ENCODE assay signal across 17 cellular contexts in the genomic region with DNA sequence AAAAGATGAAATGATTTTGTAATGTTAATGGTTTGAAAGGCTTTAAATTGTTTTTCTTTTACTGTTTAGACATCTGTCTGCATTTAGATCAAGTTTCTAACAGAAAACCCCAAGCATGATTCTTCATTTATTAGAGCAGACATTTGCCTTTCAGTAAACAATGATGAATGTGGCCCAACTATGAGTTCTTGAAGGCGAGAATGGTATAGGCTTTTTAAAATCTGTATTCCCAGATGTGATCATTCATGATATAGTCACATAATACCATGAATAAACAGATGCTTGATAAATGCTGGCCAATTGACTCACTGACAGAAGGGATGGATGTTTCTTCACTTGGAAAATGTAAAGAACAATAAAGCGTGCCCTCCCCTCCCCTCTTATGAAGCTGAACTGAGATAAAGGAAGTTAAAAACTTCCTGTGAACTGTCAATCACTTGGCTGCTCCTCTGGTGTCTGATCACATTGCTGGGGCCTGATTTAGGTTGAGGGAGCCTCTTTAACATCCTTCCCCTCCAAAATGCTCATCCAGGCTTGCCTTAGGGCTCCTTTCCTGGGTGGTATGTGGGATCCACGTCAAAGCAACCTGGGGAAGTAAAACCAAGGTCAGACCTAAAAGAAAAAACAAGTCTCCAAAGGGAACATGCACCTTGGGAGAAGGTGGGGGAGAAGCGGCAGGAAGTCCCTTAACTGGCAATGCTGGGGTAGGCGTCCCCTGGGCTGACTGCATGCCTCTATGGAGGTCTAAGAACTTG. TPM values are rescaled to one million over a fixed set of nuclear protein-coding genes. Genes with fewer than 3 reads are reported as not detected.
A peak's percentile ranks its signal among the peaks of the same experiment; 100 is the strongest.
DNase-seq lines count a peak whose midpoint lies in the region; ATAC-seq, FAIRE-seq and TF ChIP-seq lines count a peak whose summit lies in the region.
"Had no signal": no experiment of that assay in that cellular context is flagged by ENCODE, and none has a peak within 500 bp of the region (broad histone marks: within the 10 kb centered on the region; RNA-seq: fewer than 3 reads in every experiment).

No MANE protein-coding gene starts in this region.

- no peak overlapping the region for H3K4me3 Mint-ChIP-seq in effector memory CD8-positive, alpha-beta T cell
- no peak overlapping the region for H3K4me3 Mint-ChIP-seq in stimulated activated memory B cell treated with anti-CD40 and anti-IgM and Interleukin-4, amounts not matched to agents 10 μg/mL and 1 μg/mL and 100 μg/mL, for 72 hours
- no peak overlapping the region for H3K4me3 Mint-ChIP-seq in activated T-helper 2 cell treated with anti-CD3 and anti-CD28 coated beads, Interferon-gamma antibody, Interleukin-2, Interleukin-4, amounts not matched to agents 10 μg/mL and 5 μg/mL and 100 μg/mL, durations not matched to agents 14 hours and 24 hours and 36 hours (ENCODE audit: low read depth)

- intact Hi-C loops in activated T-helper 2 cell treated with anti-CD3 and anti-CD28 coated beads, Interferon-gamma antibody, Interleukin-2, Interleukin-4, amounts not matched to agents 10 μg/mL and 5 μg/mL and 100 μg/mL, durations not matched to agents 14 hours and 24 hours and 36 hours (cut with micrococcal nuclease): no loop called here

- H3K27me3 ChIP-seq in MM.1S (replicated peaks; ENCODE audit: insufficient read depth, low read length): no peaks in the 10 kb centered on the region

- 0 out of 2 replicates have a peak overlapping the region, but pooled peaks have one; percentile 1 for H2AFZ ChIP-seq in MM.1S (ENCODE audit: low read length)

- H3K9ac ChIP-seq in MM.1S (ENCODE audit: low read length): peak overlapping the region; percentile 22

- no peaks in the 10 kb centered on the region for H3K9me2 ChIP-seq in MM.1S (replicated peaks; ENCODE audit: insufficient read depth, low read length)

- H3K27me3 Mint-ChIP-seq in effector memory CD8-positive, alpha-beta T cell: peaks cover 6 to 15% of the 10 kb centered on the region in 2 donors
- H3K27me3 Mint-ChIP-seq in stimulated activated memory B cell treated with anti-CD40 and anti-IgM and Interleukin-4, amounts not matched to agents 10 μg/mL and 1 μg/mL and 100 μg/mL, for 72 hours: no peaks in the 10 kb centered on the region
- no peaks in the 10 kb centered on the region for H3K27me3 Mint-ChIP-seq in activated T-helper 2 cell treated with anti-CD3 and anti-CD28 coated beads, Interferon-gamma antibody, Interleukin-2, Interleukin-4, amounts not matched to agents 10 μg/mL and 5 μg/mL and 100 μg/mL, durations not matched to agents 14 hours and 24 hours and 36 hours (ENCODE audit: low read depth)

- H3F3A ChIP-seq in MM.1S (ENCODE audit: insufficient read depth, low read length): peaks cover 65% of the 10 kb centered on the region

- H3K4me2 ChIP-seq in MM.1S (ENCODE audit: low read depth, low read length): peak overlapping the region; percentile 44

- no peaks in the 10 kb centered on the region for H3K36me3 ChIP-seq in MM.1S (replicated peaks; ENCODE audit: insufficient read depth, low read length)
- H3K36me3 ChIP-seq: HAP-1, SJCRH30 had no signal

- H3K36me3 Mint-ChIP-seq in effector memory CD8-positive, alpha-beta T cell (ENCODE audit: insufficient read depth): no peaks in the 10 kb centered on the region
- no peaks in the 10 kb centered on the region for H3K36me3 Mint-ChIP-seq in stimulated activated memory B cell treated with anti-CD40 and anti-IgM and Interleukin-4, amounts not matched to agents 10 μg/mL and 1 μg/mL and 100 μg/mL, for 72 hours
- no peaks in the 10 kb centered on the region for H3K36me3 Mint-ChIP-seq in activated T-helper 2 cell treated with anti-CD3 and anti-CD28 coated beads, Interferon-gamma antibody, Interleukin-2, Interleukin-4, amounts not matched to agents 10 μg/mL and 5 μg/mL and 100 μg/mL, durations not matched to agents 14 hours and 24 hours and 36 hours (ENCODE audit: low read depth)

- H3K9me3 ChIP-seq in MM.1S (replicated peaks; ENCODE audit: insufficient read depth, low read length): no peaks in the 10 kb centered on the region
- H3K9me3 ChIP-seq: HAP-1, SJCRH30 had no signal

- TF ChIP-seq CTCF in MM.1S (IDR thresholded peaks at IDR 0.05; ENCODE audit: low read length) (no peak), RWPE1 (conservative IDR thresholded peaks at IDR 0.05; ENCODE audit: low read depth) (no peak)

- POLR2A ChIA-PET in RWPE1 (lab: Yijun Ruan, JAX; ENCODE audit: low non-redundant PET): no interaction called here

- peak; percentile 65 for FAIRE-seq in GM19239 (lab: Jason Lieb, UNC)

- ATAC-seq in effector memory CD8-positive, alpha-beta T cell (replicated peaks): no peak
- ATAC-seq in stimulated activated memory B cell treated with anti-CD40 and anti-IgM and Interleukin-4, amounts not matched to agents 10 μg/mL and 1 μg/mL and 100 μg/mL, for 72 hours: no peak

- H3K4me3 ChIP-seq in MM.1S (ENCODE audit: low read length): no peak overlapping the region
- H3K4me3 ChIP-seq: HAP-1, SJCRH30 had no signal

- no peaks in the 10 kb centered on the region for H3K9me3 Mint-ChIP-seq in effector memory CD8-positive, alpha-beta T cell
- H3K9me3 Mint-ChIP-seq in stimulated activated memory B cell treated with anti-CD40 and anti-IgM and Interleukin-4, amounts not matched to agents 10 μg/mL and 1 μg/mL and 100 μg/mL, for 72 hours: no peaks in the 10 kb centered on the region
- H3K9me3 Mint-ChIP-seq in activated T-helper 2 cell treated with anti-CD3 and anti-CD28 coated beads, Interferon-gamma antibody, Interleukin-2, Interleukin-4, amounts not matched to agents 10 μg/mL and 5 μg/mL and 100 μg/mL, durations not matched to agents 14 hours and 24 hours and 36 hours: no peaks in the 10 kb centered on the region

- no peaks in the 10 kb centered on the region for H4K20me1 ChIP-seq in MM.1S (ENCODE audit: insufficient read depth, low read length)

- H3K4me1 ChIP-seq in MM.1S (ENCODE audit: low read length): peaks cover 70% of the 10 kb centered on the region
- H3K4me1 ChIP-seq: HAP-1, SJCRH30 had no signal

- CTCF ChIA-PET in RWPE1 (lab: Yijun Ruan, JAX): no interaction called here

- no peaks in the 10 kb centered on the region for H3K79me2 ChIP-seq in MM.1S (ENCODE audit: low read length)

- DNase-seq in GM19239 (ENCODE audit: insufficient read length, low spot score) (no peak), MM.1S (peak; percentile 30), RPMI8226 (no peak), NOMO-1 (lab: John Stamatoyannopoulos, UW; ENCODE audit: unreplicated experiment in 2 of 2) (no peak), RWPE1 (ENCODE audit: low spot score) (no peak)
- no peak for DNase-seq in effector memory CD8-positive, alpha-beta T cell
- DNase-seq in activated T-helper 2 cell treated with anti-CD3 and anti-CD28 coated beads, Interferon-gamma antibody, Interleukin-2, Interleukin-4, amounts not matched to agents 10 μg/mL and 5 μg/mL and 100 μg/mL, durations not matched to agents 14 hours and 24 hours and 36 hours (ENCODE audit: low spot score): no peak
- DNase-seq: DMS153, NCI-H1092, NCI-H1694 treated with DMSO at 0.1 percent for 48 hours, NCI-H82, SJCRH30, SW 1271 had no signal

- H3K27ac ChIP-seq in MM.1S (ENCODE audit: low read length) (peak overlapping the region; percentile 82), RWPE1 (no peak overlapping the region)
- H3K27ac ChIP-seq: SJCRH30 had no signal

- peak overlapping the region; percentile 8 to 12 for H3K27ac Mint-ChIP-seq in effector memory CD8-positive, alpha-beta T cell
- H3K27ac Mint-ChIP-seq in stimulated activated memory B cell treated with anti-CD40 and anti-IgM and Interleukin-4, amounts not matched to agents 10 μg/mL and 1 μg/mL and 100 μg/mL, for 72 hours: peak overlapping the region; percentile 95
- H3K27ac Mint-ChIP-seq in activated T-helper 2 cell treated with anti-CD3 and anti-CD28 coated beads, Interferon-gamma antibody, Interleukin-2, Interleukin-4, amounts not matched to agents 10 μg/mL and 5 μg/mL and 100 μg/mL, durations not matched to agents 14 hours and 24 hours and 36 hours: no peak overlapping the region

- H3K4me1 Mint-ChIP-seq in effector memory CD8-positive, alpha-beta T cell (ENCODE audit: low read depth in 2 of 2): peaks cover 0 to 5% of the 10 kb centered on the region in 2 donors
- peaks cover 66% of the 10 kb centered on the region for H3K4me1 Mint-ChIP-seq in stimulated activated memory B cell treated with anti-CD40 and anti-IgM and Interleukin-4, amounts not matched to agents 10 μg/mL and 1 μg/mL and 100 μg/mL, for 72 hours
- peaks cover 42% of the 10 kb centered on the region for H3K4me1 Mint-ChIP-seq in activated T-helper 2 cell treated with anti-CD3 and anti-CD28 coated beads, Interferon-gamma antibody, Interleukin-2, Interleukin-4, amounts not matched to agents 10 μg/mL and 5 μg/mL and 100 μg/mL, durations not matched to agents 14 hours and 24 hours and 36 hours (ENCODE audit: low read depth)

RNA-seq across cellular contexts. Expression of a gene that starts 3.3 kb away (rescaled TPM):
- 0.18 and 0.27 TPM in 2 replicates for total RNA-seq in activated T-helper 2 cell treated with anti-CD3 and anti-CD28 coated beads, Interferon-gamma antibody, Interleukin-2, Interleukin-4, amounts not matched to agents 10 μg/mL and 5 μg/mL and 100 μg/mL, durations not matched to agents 14 hours and 24 hours and 36 hours
- total RNA-seq: HT-29, NCI-H460, SJCRH30 had no signal

RNA-seq across cellular contexts. Expression of a gene that starts 19.9 kb away (rescaled TPM):
- 1.6 and 2.0 TPM in 2 replicates for total RNA-seq in activated T-helper 2 cell treated with anti-CD3 and anti-CD28 coated beads, Interferon-gamma antibody, Interleukin-2, Interleukin-4, amounts not matched to agents 10 μg/mL and 5 μg/mL and 100 μg/mL, durations not matched to agents 14 hours and 24 hours and 36 hours
- total RNA-seq: HT-29, SJCRH30 had no signal
